19 cellular contexts compared by ENCODE assay signal in the genomic region with DNA sequence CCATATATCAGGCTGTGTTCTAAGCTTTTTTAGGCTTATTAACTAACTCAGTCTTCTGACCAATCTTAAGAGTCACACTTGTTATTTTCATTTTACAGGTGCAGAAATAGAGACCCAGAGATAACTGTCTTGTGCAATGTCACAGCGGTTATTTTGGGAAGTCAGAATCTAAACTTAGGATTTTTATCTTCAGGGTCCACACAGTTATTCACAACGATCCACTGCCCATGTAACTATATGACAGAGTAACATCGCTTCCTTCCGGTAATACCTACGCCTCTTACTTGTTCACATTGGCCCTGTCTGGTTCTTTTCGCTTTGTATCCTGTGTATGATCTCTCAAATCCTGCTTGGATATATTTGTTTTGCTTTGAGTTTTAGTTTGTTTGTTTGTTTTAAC.
A peak's percentile ranks its signal among the peaks of the same experiment; 100 is the strongest.
DNase-seq lines count a peak whose midpoint lies in the region; ATAC-seq and TF ChIP-seq lines count a peak whose summit lies in the region.
"Had no signal": no experiment of that assay in that cellular context is flagged by ENCODE, and none has a peak within 500 bp of the region (broad histone marks: within the 10 kb centered on the region; RNA-seq: fewer than 3 reads in every experiment).

No MANE protein-coding gene starts in this region.

- no peaks in the 10 kb centered on the region for H3K79me2 ChIP-seq in hepatocyte

- TF ChIP-seq CTCF in cardiac muscle cell (IDR thresholded peaks at IDR 0.05; ENCODE audit: low read depth, low read length) (no peak), left ventricle myocardium inferior (IDR thresholded peaks at IDR 0.05; ENCODE audit: borderline replicate concordance) (no peak), hepatocyte (IDR thresholded peaks at IDR 0.05; ENCODE audit: poor library complexity) (no peak)

- H3K9me3 Mint-ChIP-seq in naive thymus-derived CD4-positive, alpha-beta T cell = peaks cover 0 to 5% (median 0%) of the 10 kb centered on the region in 11 donors

- peak; percentile 60 for ATAC-seq in naive thymus-derived CD4-positive, alpha-beta T cell
- ATAC-seq: PC-3 had no signal

- H2AFZ ChIP-seq in hepatocyte = no peak overlapping the region

- H3K9me2 ChIP-seq in hepatocyte (replicated peaks; ENCODE audit: insufficient read depth) = no peaks in the 10 kb centered on the region

- no peak overlapping the region for H3K4me2 ChIP-seq in hepatocyte
- H3K4me2 ChIP-seq: KMS-11 had no signal

- WGBS in hepatocyte (ENCODE audit: low lambda C conversion rate, missing lambda C conversion rate) = 96% methylated on average over 6 of the region's 6 CpGs

- intact Hi-C loops in left ventricle myocardium inferior (cut with micrococcal nuclease) = no loop called here
- intact Hi-C loops in naive thymus-derived CD4-positive, alpha-beta T cell (cut with micrococcal nuclease) = no loop called here

- CTCF ChIA-PET in naive thymus-derived CD4-positive, alpha-beta T cell (lab: Charles Lee) = no interaction called here

- DNase-seq in cardiac muscle cell (ENCODE audit: low read depth in 1 of 2, low spot score in 1 of 2) = no peak
- DNase-seq in left ventricle myocardium inferior = no peak
- peak; percentile 83 to 84 for DNase-seq in Kasumi-1 (lab: John Stamatoyannopoulos, UW)
- peak; percentile 58 for DNase-seq in SKM-1 treated with dmso at 0.1 percent for 144 hours (lab: John Stamatoyannopoulos, UW; ENCODE audit: unreplicated experiment)
- no peak for DNase-seq in naive thymus-derived CD4-positive, alpha-beta T cell
- no peak for DNase-seq in retina
- no peak for DNase-seq in activated CD4-positive, alpha-beta T cell treated with anti-CD3 and anti-CD28 coated beads for 1 hour
- DNase-seq in hepatocyte (ENCODE audit: low spot score) = no peak
- DNase-seq: BE2C; CD4-positive, alpha-beta memory T cell; GOT3; NCI-H1105; NCI-H1694; NCI-H2107; NCI-H510A; NCI-H748 treated with DMSO at 0.1 percent for 48 hours; PC-3 had no signal

- no peak overlapping the region for H3K27ac Mint-ChIP-seq in naive thymus-derived CD4-positive, alpha-beta T cell

- no peaks in the 10 kb centered on the region for H3K27me3 ChIP-seq in cardiac muscle cell
- H3K27me3 ChIP-seq in left ventricle myocardium inferior (ENCODE audit: low read depth) = no peaks in the 10 kb centered on the region
- no peaks in the 10 kb centered on the region for H3K27me3 ChIP-seq in naive thymus-derived CD4-positive, alpha-beta T cell (ENCODE audit: control insufficient read depth in 2 of 2, insufficient read depth in 2 of 2, low read length in 2 of 2)
- H3K27me3 ChIP-seq in hepatocyte = no peaks in the 10 kb centered on the region
- H3K27me3 ChIP-seq: BE2C, SJSA1 had no signal

- H3K27ac ChIP-seq in cardiac muscle cell (peak overlapping the region; percentile 53), left ventricle myocardium inferior (replicated peaks) (no peak overlapping the region), hepatocyte (no peak overlapping the region)
- no peak overlapping the region for H3K27ac ChIP-seq in naive thymus-derived CD4-positive, alpha-beta T cell (ENCODE audit: low read depth, low read length)
- H3K27ac ChIP-seq: KMS-11, SJSA1 had no signal

- H3K9me3 ChIP-seq in cardiac muscle cell (ENCODE audit: low read depth) (no peaks in the 10 kb centered on the region), left ventricle myocardium inferior (replicated peaks) (no peaks in the 10 kb centered on the region), hepatocyte (ENCODE audit: low read depth) (no peaks in the 10 kb centered on the region)
- no peaks in the 10 kb centered on the region for H3K9me3 ChIP-seq in naive thymus-derived CD4-positive, alpha-beta T cell (ENCODE audit: control insufficient read depth in 2 of 3, low read length in 3 of 3)
- H3K9me3 ChIP-seq: BE2C, SJSA1 had no signal

- H3K36me3 ChIP-seq in cardiac muscle cell (no peaks in the 10 kb centered on the region), left ventricle myocardium inferior (no peaks in the 10 kb centered on the region), hepatocyte (replicated peaks; ENCODE audit: insufficient read depth, low read depth) (no peaks in the 10 kb centered on the region)
- no peaks in the 10 kb centered on the region for H3K36me3 ChIP-seq in naive thymus-derived CD4-positive, alpha-beta T cell (ENCODE audit: control insufficient read depth in 2 of 3, insufficient read depth in 3 of 3, low read length in 3 of 3)
- H3K36me3 ChIP-seq: BE2C, SJSA1 had no signal

- no peak overlapping the region for H3K4me3 Mint-ChIP-seq in naive thymus-derived CD4-positive, alpha-beta T cell
- H3K4me3 Mint-ChIP-seq: CD4-positive, alpha-beta memory T cell had no signal

- H3K4me3 ChIP-seq in cardiac muscle cell = no peak overlapping the region
- no peak overlapping the region for H3K4me3 ChIP-seq in left ventricle myocardium inferior
- H3K4me3 ChIP-seq in naive thymus-derived CD4-positive, alpha-beta T cell (ENCODE audit: low read length) = no peak overlapping the region
- no peak overlapping the region for H3K4me3 ChIP-seq in hepatocyte
- H3K4me3 ChIP-seq: SJSA1 had no signal

- H3K36me3 Mint-ChIP-seq in naive thymus-derived CD4-positive, alpha-beta T cell = no peaks in the 10 kb centered on the region
- H3K36me3 Mint-ChIP-seq: CD4-positive, alpha-beta memory T cell had no signal

- H3K27me3 Mint-ChIP-seq in naive thymus-derived CD4-positive, alpha-beta T cell = no peaks in the 10 kb centered on the region
- H3K27me3 Mint-ChIP-seq: CD4-positive, alpha-beta memory T cell had no signal

- POLR2A ChIA-PET in naive thymus-derived CD4-positive, alpha-beta T cell (lab: Charles Lee) = no interaction called here

- no peaks in the 10 kb centered on the region for H4K20me1 ChIP-seq in hepatocyte (ENCODE audit: insufficient read depth, poor library complexity, severe bottlenecking)

- H3K4me1 ChIP-seq in cardiac muscle cell (ENCODE audit: low read depth) = peaks cover 17% of the 10 kb centered on the region
- H3K4me1 ChIP-seq in left ventricle myocardium inferior = peaks cover 4% of the 10 kb centered on the region
- no peaks in the 10 kb centered on the region for H3K4me1 ChIP-seq in naive thymus-derived CD4-positive, alpha-beta T cell (ENCODE audit: control insufficient read depth in 2 of 2, insufficient read depth in 2 of 2, low read length in 2 of 2)
- H3K4me1 ChIP-seq in hepatocyte (ENCODE audit: insufficient read depth) = no peaks in the 10 kb centered on the region
- H3K4me1 ChIP-seq: BE2C had no signal

- H3K4me1 Mint-ChIP-seq in naive thymus-derived CD4-positive, alpha-beta T cell = no peaks in the 10 kb centered on the region
- H3K4me1 Mint-ChIP-seq: CD4-positive, alpha-beta memory T cell had no signal

Comparison
In these comparisons a context has a peak if more than half of its experiments do, and no peak if none do; other contexts are left out.
1. DNase-seq: peak in Kasumi-1 (2 of 2) and SKM-1 treated with dmso at 0.1 percent for 144 hours (single experiment); none in cardiac muscle cell (0 of 2), left ventricle myocardium inferior (single experiment), naive thymus-derived CD4-positive, alpha-beta T cell (0 of 9), retina (single experiment), activated CD4-positive, alpha-beta T cell treated with anti-CD3 and anti-CD28 coated beads for 1 hour (single experiment) and hepatocyte (single experiment).